Comparison of ENCODE assay signal across 1 cellular context in genomic region chr15:88467073-88467934, GRCh38.
TF ChIP-seq lines count a peak whose summit lies in the region.

TSS of gene MRPL46 (minus strand) at chr15:88467388. CDS start at chr15:88467377, 11 bp downstream.
TSS of gene MRPS11 (plus strand) at chr15:88467708. CDS start at chr15:88467718, 10 bp downstream.

TF ChIP-seq in K562, 482 proteins besides CTCF, POLR2A, EP300 and RAD21 (continued from another document and continues in another):
- no peak for TF ChIP-seq HES1 (IDR thresholded peaks at IDR 0.05; ENCODE audit: low read depth)
- peak; percentile 91 for TF ChIP-seq TOE1 (IDR thresholded peaks at IDR 0.05; ENCODE audit: borderline replicate concordance)
- TF ChIP-seq TOE1 (CRISPR knock-in tag; IDR thresholded peaks at IDR 0.05; ENCODE audit: borderline replicate concordance, low read depth) = no peak
- 0 out of 2 replicates have a peak, but pooled peaks have one; percentile 40 for TF ChIP-seq KAT8 (IDR thresholded peaks at IDR 0.05; ENCODE audit: low read depth)
- TF ChIP-seq ARNT (IDR thresholded peaks at IDR 0.05) = peak; percentile 41 to 80; a peak in 3 of 4 replicates
- TF ChIP-seq TAF9B (IDR thresholded peaks at IDR 0.05; ENCODE audit: partially characterized antibody) = peak; percentile 93
- 0 out of 2 replicates have a peak, but pooled peaks have one; percentile 75 for TF ChIP-seq ZBTB43 (CRISPR knock-in tag; IDR thresholded peaks at IDR 0.05)
- no peak for TF ChIP-seq NFYB (IDR thresholded peaks at IDR 0.05; ENCODE audit: extremely low read depth, insufficient read length)
- peak; percentile 97 for TF ChIP-seq ZNF407 (IDR thresholded peaks at IDR 0.05; ENCODE audit: low read depth)
- peak; percentile 18; the same call in 1 of the 2 replicates for TF ChIP-seq ZBTB9 (CRISPR knock-in tag; IDR thresholded peaks at IDR 0.05)
- TF ChIP-seq MXD1 (CRISPR knock-in tag; IDR thresholded peaks at IDR 0.05; ENCODE audit: borderline replicate concordance, poor library complexity, severe bottlenecking) = peak; percentile 87
- TF ChIP-seq MTA3 (IDR thresholded peaks at IDR 0.05; ENCODE audit: borderline replicate concordance) = peak; percentile 99
- TF ChIP-seq ARID3B (CRISPR knock-in tag; IDR thresholded peaks at IDR 0.05; ENCODE audit: borderline replicate concordance) = no peak
- TF ChIP-seq PREB (CRISPR knock-in tag; IDR thresholded peaks at IDR 0.05) = 0 out of 2 replicates have a peak, but pooled peaks have one; percentile 67
- peak; percentile 81 for TF ChIP-seq MAFF (IDR thresholded peaks at IDR 0.05; ENCODE audit: low read length)
- peak; percentile 67 for TF ChIP-seq PML (IDR thresholded peaks at IDR 0.05; ENCODE audit: low read length)
- TF ChIP-seq PHF8 (IDR thresholded peaks at IDR 0.05; ENCODE audit: borderline replicate concordance, low read length) = peak; percentile 84
- peak; percentile 97 for TF ChIP-seq TAF1 (IDR thresholded peaks at IDR 0.05; ENCODE audit: control insufficient read depth, extremely low read depth, insufficient read depth, low read length, severe bottlenecking)
- TF ChIP-seq PHB2 (IDR thresholded peaks at IDR 0.05; ENCODE audit: low read depth) = no peak
- TF ChIP-seq U2AF2 (optimal IDR thresholded peaks at IDR 0.05; ENCODE audit: low read depth, low read length) = no peak
- no peak for TF ChIP-seq SETDB1 (IDR thresholded peaks at IDR 0.05; ENCODE audit: low read length)
- TF ChIP-seq TAF7 (tag; IDR thresholded peaks at IDR 0.05) = peak; percentile 89
- TF ChIP-seq POU5F1 (IDR thresholded peaks at IDR 0.05; ENCODE audit: borderline replicate concordance, low read depth, low read length, partially characterized antibody) = peak; percentile 82
- TF ChIP-seq CHD1 (IDR thresholded peaks at IDR 0.05; ENCODE audit: low read length) = peak; percentile 20
- TF ChIP-seq ARID4B (CRISPR knock-in tag; IDR thresholded peaks at IDR 0.05) = peak; percentile 94
- TF ChIP-seq POLR2H (tag; IDR thresholded peaks at IDR 0.05; ENCODE audit: low read depth) = peak; percentile 72
- 0 out of 2 replicates have a peak, but pooled peaks have one; percentile 23 for TF ChIP-seq ZNF232 (CRISPR knock-in tag; IDR thresholded peaks at IDR 0.05)
- peak in 1 of 2 experiments; percentile 67; a peak in 2 of 4 replicates for TF ChIP-seq ZNF639 (CRISPR knock-in tag; conservative IDR thresholded peaks at IDR 0.05 in 1 of 2, IDR thresholded peaks at IDR 0.05 in 1 of 2)
- TF ChIP-seq KAT7 (CRISPR knock-in tag; IDR thresholded peaks at IDR 0.05; ENCODE audit: borderline replicate concordance) = peak; percentile 84; the same call in 1 of the 2 replicates
- TF ChIP-seq RBFOX2 (IDR thresholded peaks at IDR 0.05; ENCODE audit: low read depth, low read length) = peak; percentile 92
- no peak for TF ChIP-seq SRSF3 (IDR thresholded peaks at IDR 0.05; ENCODE audit: insufficient read depth, low read length)
- no peak for TF ChIP-seq GMEB1 (CRISPR knock-in tag; IDR thresholded peaks at IDR 0.05)
- peak in 1 of 2 experiments; percentile 100; a peak in 3 of 4 replicates for TF ChIP-seq FOXK2 (conservative IDR thresholded peaks at IDR 0.05 in 1 of 2, IDR thresholded peaks at IDR 0.05 in 1 of 2; ENCODE audit: low read depth in 2 of 2)
